Comparison of ENCODE assay signal across 8 cellular contexts in genomic region chr15:52678468-52679231, GRCh38. TPM values are rescaled to one million over a fixed set of nuclear protein-coding genes. Genes with fewer than 3 reads are reported as not detected.
A peak's percentile ranks its signal among the peaks of the same experiment; 100 is the strongest.
DNase-seq lines count a peak whose midpoint lies in the region; ATAC-seq and TF ChIP-seq lines count a peak whose summit lies in the region.

No MANE protein-coding gene starts in this region.

- WGBS in IMR-90 (ENCODE audit: extremely low coverage in 2 of 2, insufficient read length in 1 of 2), 2 experiments: 1% methylated on average over 35 of the region's 70 CpGs; no CpG with 5 or more reads in 1 of the 2 experiments

- peak overlapping the region; percentile 99 for H3K4me3 Mint-ChIP-seq in T-helper 17 cell

- peak overlapping the region; percentile 74 for H3K9ac ChIP-seq in IMR-90 (ENCODE audit: low read depth, low read length)

- POLR2A ChIA-PET in IMR-90 (lab: Charles Lee; ENCODE audit: unreplicated experiment): no interaction called here

- no peaks in the 10 kb centered on the region for H4K20me1 ChIP-seq in IMR-90 (ENCODE audit: insufficient read depth, low read length)

- peak overlapping the region; percentile 90 for H2AK9ac ChIP-seq in IMR-90 (replicated peaks; ENCODE audit: low read depth, low read length, poor library complexity)

- H3K79me1 ChIP-seq in IMR-90 (ENCODE audit: low read depth in 1 of 2, low read length in 2 of 2): peaks cover 0 to 5% of the 10 kb centered on the region in 2 experiments; a peak in 2 of 4 replicates

- H3K56ac ChIP-seq in IMR-90 (ENCODE audit: extremely low read depth, insufficient read depth, low read length): 0 out of 2 replicates have a peak overlapping the region, but pooled peaks have one; percentile 7

- H2AFZ ChIP-seq in IMR-90 (replicated peaks; ENCODE audit: low read length, poor library complexity): peak overlapping the region; percentile 100

- H3K4me1 ChIP-seq in IMR-90 (ENCODE audit: control insufficient read depth, insufficient read depth, low read length): no peaks in the 10 kb centered on the region

- in situ Hi-C loops in IMR-90 (cut with MboI; ENCODE audit: low sequenced_read_pairs): no loop called here

- DNase-seq in DMS 273 treated with DMSO at 0.1 percent for 48 hours (lab: John Stamatoyannopoulos, UW) (peak; percentile 25), IMR-90 (peak; percentile 66), T-helper 17 cell (peak; percentile 51 to 64 (median 63)), anterior cingulate cortex (lab: John Stamatoyannopoulos, UW) (peak in 52 of 58 donors; percentile 7 to 79 (median 63)), hippocampal formation (lab: John Stamatoyannopoulos, UW) (peak; percentile 73 to 76), retinal pigment epithelial cell (ENCODE audit: low read depth) (no peak)

- H3K4me3 ChIP-seq in IMR-90 (ENCODE audit: insufficient read depth, low read depth, low read length) (peak overlapping the region; percentile 94), retinal pigment epithelial cell (ENCODE audit: low read length) (peak overlapping the region; percentile 87)

- TF ChIP-seq RAD21 in IMR-90 (IDR thresholded peaks at IDR 0.05; ENCODE audit: low read length): no peak; the same call in 1 of the 2 replicates

- CTCF ChIA-PET in IMR-90 (lab: Yijun Ruan, JAX): no interaction called here

- peak overlapping the region; percentile 55; the same call in 1 of the 2 replicates for H2BK120ac ChIP-seq in IMR-90 (ENCODE audit: low read depth, low read length)

- TF ChIP-seq POLR2A in IMR-90 (IDR thresholded peaks at IDR 0.05; ENCODE audit: low read depth, low read length): no peak; the same call in 1 of the 2 replicates

- no peak for TF ChIP-seq CTCF in IMR-90 (conservative IDR thresholded peaks at IDR 0.05; ENCODE audit: low read depth, low read length)
- TF ChIP-seq CTCF in retinal pigment epithelial cell (conservative IDR thresholded peaks at IDR 0.05; ENCODE audit: low read depth, low read length): no peak

- H3K36me3 ChIP-seq in IMR-90 (ENCODE audit: control insufficient read depth, insufficient read depth, low read length): no peaks in the 10 kb centered on the region

- no peak overlapping the region for H2BK20ac ChIP-seq in IMR-90 (ENCODE audit: low read depth, low read length)

- H3K36me3 Mint-ChIP-seq in T-helper 17 cell (ENCODE audit: low read depth): peaks cover 5% of the 10 kb centered on the region

- H4K91ac ChIP-seq in IMR-90 (ENCODE audit: insufficient read depth, low read depth, low read length): peak overlapping the region; percentile 38; the same call in 1 of the 2 replicates

- H2BK5ac ChIP-seq in IMR-90 (ENCODE audit: low read depth, low read length, poor library complexity, severe bottlenecking): peak overlapping the region; percentile 75

- H3K4ac ChIP-seq in IMR-90 (ENCODE audit: low read depth, low read length): peak overlapping the region; percentile 65

- no peak overlapping the region for H4K5ac ChIP-seq in IMR-90 (ENCODE audit: low read depth, low read length)

- no peak overlapping the region for H2BK15ac ChIP-seq in IMR-90 (ENCODE audit: low read depth, low read length)

- ATAC-seq in GM21526 (IDR thresholded peaks at IDR 0.05; ENCODE audit: low FRiP score, unreplicated experiment): peak; percentile 4
- peak; percentile 69 for ATAC-seq in IMR-90 (ENCODE audit: low read depth)
- peak; percentile 56 for ATAC-seq in T-helper 17 cell
- no peak for ATAC-seq in GM18858 (IDR thresholded peaks at IDR 0.05; ENCODE audit: unreplicated experiment)

- peak overlapping the region; percentile 99 for H3K27ac Mint-ChIP-seq in T-helper 17 cell

- dilution Hi-C loops in IMR-90 (cut with HindIII; ENCODE audit: low sequenced_read_pairs, unreplicated experiment): no loop called here

- H3K14ac ChIP-seq in IMR-90 (replicated peaks; ENCODE audit: low read depth, low read length): peak overlapping the region; percentile 42; the same call in 1 of the 2 replicates

- peak overlapping the region; percentile 69 for H3K27ac ChIP-seq in IMR-90 (ENCODE audit: insufficient read depth, low read length)

- intact Hi-C loops in IMR-90 (cut with micrococcal nuclease): loop anchor here (2.0 to 10.0 kb wide), 5 partner anchors 56 to 424 kb away; partner anchors contain the start of gene MYO5A

- H4K8ac ChIP-seq in IMR-90 (ENCODE audit: low read depth in 2 of 2, low read length in 2 of 2): peak overlapping the region; percentile 37 to 59; a peak in 1 of 4 replicates

- peaks cover 35% of the 10 kb centered on the region for H3K4me1 Mint-ChIP-seq in T-helper 17 cell

- H3K9me1 ChIP-seq in IMR-90 (ENCODE audit: insufficient read depth, low read length): no peaks in the 10 kb centered on the region

- H3K18ac ChIP-seq in IMR-90 (ENCODE audit: low read depth, low read length): peak overlapping the region; percentile 20; the same call in 1 of the 2 replicates

- no TSS peak for BruUV-seq in IMR-90 (replicated peaks; lab: Mats Ljungman, UMichigan)

- no peaks in the 10 kb centered on the region for H3K27me3 Mint-ChIP-seq in T-helper 17 cell

- H2AK5ac ChIP-seq in IMR-90 (ENCODE audit: low read depth, low read length): no peak overlapping the region

- H3K23ac ChIP-seq in IMR-90 (ENCODE audit: low read depth, low read length): peak overlapping the region; percentile 53; the same call in 1 of the 2 replicates

- peak overlapping the region; percentile 98 for H3K4me2 ChIP-seq in IMR-90 (ENCODE audit: low read depth, low read length)

- H3K9me3 ChIP-seq in IMR-90 (ENCODE audit: control insufficient read depth, insufficient read depth, low read length) (no peaks in the 10 kb centered on the region), T-helper 17 cell (ENCODE audit: control insufficient read depth, low read length, poor library complexity, severe bottlenecking) (no peaks in the 10 kb centered on the region)

- no peaks in the 10 kb centered on the region; the same call in 1 of the 2 replicates for H3K27me3 ChIP-seq in IMR-90 (ENCODE audit: control insufficient read depth, insufficient read depth, low read length)

TF ChIP-seq in IMR-90, 13 proteins besides CTCF, POLR2A, EP300 and RAD21:
- TF ChIP-seq USF2 (IDR thresholded peaks at IDR 0.05; ENCODE audit: low read depth, low read length) (no peak), SMC3 (IDR thresholded peaks at IDR 0.05; ENCODE audit: low read depth, low read length) (0 out of 2 replicates have a peak, but pooled peaks have one; percentile 4), BHLHE40 (IDR thresholded peaks at IDR 0.05; ENCODE audit: low read depth, low read length) (no peak), FOS (IDR thresholded peaks at IDR 0.05; ENCODE audit: low read depth, low read length) (no peak), RFX5 (IDR thresholded peaks at IDR 0.05; ENCODE audit: low read depth, low read length) (no peak), MAFK (IDR thresholded peaks at IDR 0.05; ENCODE audit: low read depth, low read length) (no peak), CEBPB (IDR thresholded peaks at IDR 0.05; ENCODE audit: low read depth, low read length) (no peak), NFE2L2 (IDR thresholded peaks at IDR 0.05; ENCODE audit: low read depth, low read length) (no peak), CHD1 (IDR thresholded peaks at IDR 0.05; ENCODE audit: low read depth, low read length) (no peak), MAZ (IDR thresholded peaks at IDR 0.05; ENCODE audit: borderline replicate concordance, low read depth, low read length) (no peak; the same call in 1 of the 2 replicates), RCOR1 (IDR thresholded peaks at IDR 0.05; ENCODE audit: insufficient replicate concordance, low read length) (no peak), MXI1 (IDR thresholded peaks at IDR 0.05; ENCODE audit: borderline replicate concordance, low read depth, low read length) (0 out of 2 replicates have a peak, but pooled peaks have one; percentile 28)
- TF ChIP-seq, protein P1, sequence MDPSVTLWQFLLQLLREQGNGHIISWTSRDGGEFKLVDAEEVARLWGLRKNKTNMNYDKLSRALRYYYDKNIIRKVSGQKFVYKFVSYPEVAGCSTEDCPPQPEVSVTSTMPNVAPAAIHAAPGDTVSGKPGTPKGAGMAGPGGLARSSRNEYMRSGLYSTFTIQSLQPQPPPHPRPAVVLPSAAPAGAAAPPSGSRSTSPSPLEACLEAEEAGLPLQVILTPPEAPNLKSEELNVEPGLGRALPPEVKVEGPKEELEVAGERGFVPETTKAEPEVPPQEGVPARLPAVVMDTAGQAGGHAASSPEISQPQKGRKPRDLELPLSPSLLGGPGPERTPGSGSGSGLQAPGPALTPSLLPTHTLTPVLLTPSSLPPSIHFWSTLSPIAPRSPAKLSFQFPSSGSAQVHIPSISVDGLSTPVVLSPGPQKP (IDR thresholded peaks at IDR 0.05; ENCODE audit: borderline replicate concordance, low read depth, low read length): no peak

RNA-seq across cellular contexts. Expression of gene ATOSA, which starts 0.5 kb away (rescaled TPM):
- total RNA-seq in IMR-90 (2012; rRNA removed) (17.2 and 23.9 TPM in 2 replicates), T-helper 17 cell (100 to 1,000 TPM; 101 to 120 TPM)
- polyA plus RNA-seq in IMR-90 (2012; rRNA removed): 9.4 and 13.2 TPM in 2 replicates
- 2.5 and 4.2 TPM in 2 replicates for polyA plus RNA-seq in IMR-90 (2012; cell fraction: cytosol; rRNA removed)
- 7.6 and 66.2 TPM in 2 replicates for polyA plus RNA-seq in IMR-90 (2012; cell fraction: nucleus; rRNA removed; ENCODE audit: low replicate concordance)
